ENCODE assay signal across 1 cellular context in genomic region chr1:246907472-246907871, GRCh38.
TF ChIP-seq lines count a peak whose summit lies in the region.

No MANE protein-coding gene starts in this region.

TF ChIP-seq in GM12878, 131 proteins besides CTCF, POLR2A, EP300 and RAD21 (continued from another document):
- TF ChIP-seq ZNF687 (IDR thresholded peaks at IDR 0.05): no peak
- TF ChIP-seq MYC (IDR thresholded peaks at IDR 0.05; ENCODE audit: insufficient read depth, insufficient read length, insufficient replicate concordance, low read length, severe bottlenecking): no peak
- TF ChIP-seq EZH2 (IDR thresholded peaks at IDR 0.05; ENCODE audit: borderline replicate concordance, control insufficient read depth, low read depth, low read length): no peak
- no peak for TF ChIP-seq MEF2B (IDR thresholded peaks at IDR 0.05; ENCODE audit: partially characterized antibody, poor library complexity, severe bottlenecking)
- peak; percentile 9; the same call in 1 of the 2 replicates for TF ChIP-seq RUNX3 (IDR thresholded peaks at IDR 0.05; ENCODE audit: low read length)
- no peak for TF ChIP-seq DPF2 (IDR thresholded peaks at IDR 0.05)
- no peak for TF ChIP-seq RELB (IDR thresholded peaks at IDR 0.05; ENCODE audit: low read depth)
- TF ChIP-seq, protein P1, sequence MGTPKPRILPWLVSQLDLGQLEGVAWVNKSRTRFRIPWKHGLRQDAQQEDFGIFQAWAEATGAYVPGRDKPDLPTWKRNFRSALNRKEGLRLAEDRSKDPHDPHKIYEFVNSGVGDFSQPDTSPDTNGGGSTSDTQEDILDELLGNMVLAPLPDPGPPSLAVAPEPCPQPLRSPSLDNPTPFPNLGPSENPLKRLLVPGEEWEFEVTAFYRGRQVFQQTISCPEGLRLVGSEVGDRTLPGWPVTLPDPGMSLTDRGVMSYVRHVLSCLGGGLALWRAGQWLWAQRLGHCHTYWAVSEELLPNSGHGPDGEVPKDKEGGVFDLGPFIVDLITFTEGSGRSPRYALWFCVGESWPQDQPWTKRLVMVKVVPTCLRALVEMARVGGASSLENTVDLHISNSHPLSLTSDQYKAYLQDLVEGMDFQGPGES (IDR thresholded peaks at IDR 0.05): no peak
- TF ChIP-seq, protein P2, sequence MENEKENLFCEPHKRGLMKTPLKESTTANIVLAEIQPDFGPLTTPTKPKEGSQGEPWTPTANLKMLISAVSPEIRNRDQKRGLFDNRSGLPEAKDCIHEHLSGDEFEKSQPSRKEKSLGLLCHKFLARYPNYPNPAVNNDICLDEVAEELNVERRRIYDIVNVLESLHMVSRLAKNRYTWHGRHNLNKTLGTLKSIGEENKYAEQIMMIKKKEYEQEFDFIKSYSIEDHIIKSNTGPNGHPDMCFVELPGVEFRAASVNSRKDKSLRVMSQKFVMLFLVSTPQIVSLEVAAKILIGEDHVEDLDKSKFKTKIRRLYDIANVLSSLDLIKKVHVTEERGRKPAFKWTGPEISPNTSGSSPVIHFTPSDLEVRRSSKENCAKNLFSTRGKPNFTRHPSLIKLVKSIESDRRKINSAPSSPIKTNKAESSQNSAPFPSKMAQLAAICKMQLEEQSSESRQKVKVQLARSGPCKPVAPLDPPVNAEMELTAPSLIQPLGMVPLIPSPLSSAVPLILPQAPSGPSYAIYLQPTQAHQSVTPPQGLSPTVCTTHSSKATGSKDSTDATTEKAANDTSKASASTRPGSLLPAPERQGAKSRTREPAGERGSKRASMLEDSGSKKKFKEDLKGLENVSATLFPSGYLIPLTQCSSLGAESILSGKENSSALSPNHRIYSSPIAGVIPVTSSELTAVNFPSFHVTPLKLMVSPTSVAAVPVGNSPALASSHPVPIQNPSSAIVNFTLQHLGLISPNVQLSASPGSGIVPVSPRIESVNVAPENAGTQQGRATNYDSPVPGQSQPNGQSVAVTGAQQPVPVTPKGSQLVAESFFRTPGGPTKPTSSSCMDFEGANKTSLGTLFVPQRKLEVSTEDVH (IDR thresholded peaks at IDR 0.05; ENCODE audit: low read depth, partially characterized antibody): no peak
